ENCODE assay signal across 13 cellular contexts in genomic region chr10:31090894-31091607, GRCh38. TPM values are rescaled to one million over a fixed set of nuclear protein-coding genes. Genes with fewer than 3 reads are reported as not detected.
DNase-seq lines count a peak whose midpoint lies in the region; ATAC-seq, FAIRE-seq and TF ChIP-seq lines count a peak whose summit lies in the region.
"Had no signal": no experiment of that assay in that cellular context is flagged by ENCODE, and none has a peak within 500 bp of the region (broad histone marks: within the 10 kb centered on the region; RNA-seq: fewer than 3 reads in every experiment).

No MANE protein-coding gene starts in this region.

- H3K4ac ChIP-seq in IMR-90 (ENCODE audit: low read depth, low read length): 0 out of 2 replicates have a peak overlapping the region, but pooled peaks have one; percentile 15

- RAD21 ChIA-PET in GM12878 (lab: Charles Lee; ENCODE audit: unreplicated experiment): interaction anchor here (0.7 to 1.5 kb wide), 7 partner anchors 8 to 307 kb away, joined by 3 to 10 read pairs (median 5); partner anchors contain the start of gene ZNF438

- H3K79me2 ChIP-seq in GM12878 (ENCODE audit: control insufficient read depth, insufficient read depth, low read length) (no peaks in the 10 kb centered on the region), SK-N-SH (ENCODE audit: insufficient read depth) (no peaks in the 10 kb centered on the region)

- no peak overlapping the region for H2BK120ac ChIP-seq in IMR-90 (ENCODE audit: low read depth, low read length)

- no peaks in the 10 kb centered on the region for H3K9me1 ChIP-seq in IMR-90 (ENCODE audit: insufficient read depth, low read length)

- H3K9ac ChIP-seq in BLaER1 treated with 17β-estradiol and CSF1 and Interleukin-3, amounts not matched to agents 10 nM and 100 nM: no peak overlapping the region
- H3K9ac ChIP-seq in IMR-90 (ENCODE audit: low read depth, low read length) (no peak overlapping the region), GM12878 (ENCODE audit: control insufficient read depth, insufficient read depth, low read length) (no peak overlapping the region), SK-N-SH (no peak overlapping the region)

- TF ChIP-seq RAD21 in IMR-90 (IDR thresholded peaks at IDR 0.05; ENCODE audit: low read length) (no peak), GM12878 (IDR thresholded peaks at IDR 0.05; ENCODE audit: insufficient read depth, low read depth, low read length) (peak; percentile 26; the same call in 1 of the 2 replicates), SK-N-SH (IDR thresholded peaks at IDR 0.05; ENCODE audit: low read length) (no peak)

- no peak overlapping the region; the same call in 1 of the 2 replicates for H3K14ac ChIP-seq in IMR-90 (replicated peaks; ENCODE audit: low read depth, low read length)

- no peaks in the 10 kb centered on the region for H3K36me3 ChIP-seq in BLaER1 treated with 17β-estradiol and CSF1 and Interleukin-3, amounts not matched to agents 10 nM and 100 nM
- H3K36me3 ChIP-seq in IMR-90 (ENCODE audit: control insufficient read depth, insufficient read depth, low read length) (no peaks in the 10 kb centered on the region), GM12878 (ENCODE audit: control insufficient read depth in 2 of 2, insufficient read depth in 2 of 2, low read length in 1 of 2) (no peaks in the 10 kb centered on the region), SK-N-SH (replicated peaks in 1 of 2; ENCODE audit: control insufficient read depth in 1 of 2, insufficient read depth in 2 of 2, low read length in 1 of 2) (no peaks in the 10 kb centered on the region)

- H3F3A ChIP-seq in SK-N-SH (replicated peaks; ENCODE audit: insufficient read depth): no peaks in the 10 kb centered on the region

- no peak overlapping the region for H2AK9ac ChIP-seq in IMR-90 (replicated peaks; ENCODE audit: low read depth, low read length, poor library complexity)

- intact Hi-C loops in IMR-90 (cut with micrococcal nuclease) (no loop called here), GM12878 (cut with micrococcal nuclease; ENCODE audit: unreplicated experiment) (loop anchor here (5.0 kb wide), 2 partner anchors 309 to 354 kb away; no protein-coding TSS in a partner anchor), sciatic nerve (cut with DNase I) (no loop called here)

- H3K9me2 ChIP-seq in SK-N-SH: no peaks in the 10 kb centered on the region

- 0 out of 4 replicates have a peak overlapping the region, but pooled peaks of 1 of the 2 experiments have one; percentile 1 for H4K8ac ChIP-seq in IMR-90 (ENCODE audit: low read depth in 2 of 2, low read length in 2 of 2)

- H3K27ac ChIP-seq in BLaER1 treated with 17β-estradiol and CSF1 and Interleukin-3, amounts not matched to agents 10 nM and 100 nM: no peak overlapping the region
- H3K27ac ChIP-seq in IMR-90 (ENCODE audit: insufficient read depth, low read length): no peak overlapping the region
- no peak overlapping the region for H3K27ac ChIP-seq in GM12878 (ENCODE audit: control insufficient read depth, insufficient read depth)
- H3K27ac ChIP-seq in SK-N-SH (ENCODE audit: low read depth in 2 of 2, low read length in 1 of 2): no peak overlapping the region

- H3K4me3 ChIP-seq in BLaER1 treated with 17β-estradiol and CSF1 and Interleukin-3, amounts not matched to agents 10 nM and 100 nM: no peak overlapping the region
- H3K4me3 ChIP-seq in IMR-90 (ENCODE audit: insufficient read depth, low read depth, low read length) (no peak overlapping the region), GM12878 (no peak overlapping the region), SK-N-SH (ENCODE audit: low read depth in 2 of 2, low read length in 1 of 2) (no peak overlapping the region)

- no peak overlapping the region for H3K18ac ChIP-seq in IMR-90 (ENCODE audit: low read depth, low read length)

- peaks cover 0 to 26% (median 17%) of the 10 kb centered on the region in 10 experiments; a peak in 15 of 20 replicates for H3K4me1 ChIP-seq in BLaER1 treated with 17β-estradiol and CSF1 and Interleukin-3, amounts not matched to agents 10 nM and 100 nM
- H3K4me1 ChIP-seq in IMR-90 (ENCODE audit: control insufficient read depth, insufficient read depth, low read length) (no peaks in the 10 kb centered on the region), GM12878 (ENCODE audit: control insufficient read depth, insufficient read depth, low read length) (peaks cover 4% of the 10 kb centered on the region; the same call in 1 of the 2 replicates), SK-N-SH (ENCODE audit: control insufficient read depth in 1 of 2, insufficient read depth in 2 of 2, low read depth in 1 of 2, low read length in 1 of 2) (peaks cover 0 to 2% of the 10 kb centered on the region in 2 experiments; a peak in 1 of 4 replicates)

- no peaks in the 10 kb centered on the region for H3K27me3 ChIP-seq in BLaER1 treated with 17β-estradiol and CSF1 and Interleukin-3, amounts not matched to agents 10 nM and 100 nM
- H3K27me3 ChIP-seq in IMR-90 (ENCODE audit: control insufficient read depth, insufficient read depth, low read length) (no peaks in the 10 kb centered on the region), GM12878 (replicated peaks in 1 of 2; ENCODE audit: control insufficient read depth in 2 of 2, insufficient read depth in 2 of 2, low read length in 1 of 2) (no peaks in the 10 kb centered on the region), SK-N-SH (ENCODE audit: insufficient read depth) (no peaks in the 10 kb centered on the region)

- CTCF ChIA-PET in IMR-90 (lab: Yijun Ruan, JAX) (no interaction called here), GM12878 (lab: Yijun Ruan, JAX) (no interaction called here), SK-N-SH (lab: Yijun Ruan, JAX) (no interaction called here)

- H4K20me1 ChIP-seq in BLaER1 treated with 17β-estradiol and CSF1 and Interleukin-3, amounts not matched to agents 10 nM and 100 nM: no peaks in the 10 kb centered on the region
- H4K20me1 ChIP-seq in IMR-90 (ENCODE audit: insufficient read depth, low read length) (no peaks in the 10 kb centered on the region), GM12878 (ENCODE audit: control insufficient read depth, insufficient read depth) (no peaks in the 10 kb centered on the region), SK-N-SH (ENCODE audit: insufficient read depth) (no peaks in the 10 kb centered on the region)

- dilution Hi-C loops in IMR-90 (cut with HindIII; ENCODE audit: low sequenced_read_pairs, unreplicated experiment): no loop called here

- no peak overlapping the region for H3K56ac ChIP-seq in IMR-90 (ENCODE audit: extremely low read depth, insufficient read depth, low read length)

- H2BK5ac ChIP-seq in IMR-90 (ENCODE audit: low read depth, low read length, poor library complexity, severe bottlenecking): no peak overlapping the region

- in situ Hi-C loops in IMR-90 (cut with MboI; ENCODE audit: low sequenced_read_pairs): no loop called here
- in situ Hi-C loops in GM12878 (cut with MboI): no loop called here

- H2AK5ac ChIP-seq in IMR-90 (ENCODE audit: low read depth, low read length): peak overlapping the region; percentile 43; the same call in 1 of the 2 replicates

- BruUV-seq in IMR-90 (replicated peaks; lab: Mats Ljungman, UMichigan): no TSS peak
- BruUV-seq in GM12878 (replicated peaks; lab: Mats Ljungman, UMichigan): no TSS peak

- TF ChIP-seq POLR2A in IMR-90 (IDR thresholded peaks at IDR 0.05; ENCODE audit: low read depth, low read length): no peak
- no peak for TF ChIP-seq POLR2A in GM12878 (IDR thresholded peaks at IDR 0.05; ENCODE audit: low read depth, low read length)

- H3K9me3 ChIP-seq in BLaER1 treated with 17β-estradiol and CSF1 and Interleukin-3, amounts not matched to agents 10 nM and 100 nM (replicated peaks in 1 of 11): no peaks in the 10 kb centered on the region
- H3K9me3 ChIP-seq in IMR-90 (ENCODE audit: control insufficient read depth, insufficient read depth, low read length) (no peaks in the 10 kb centered on the region), GM12878 (replicated peaks; ENCODE audit: control insufficient read depth, insufficient read depth, low read length) (no peaks in the 10 kb centered on the region), SK-N-SH (no peaks in the 10 kb centered on the region)

- TF ChIP-seq EP300 in GM12878 (IDR thresholded peaks at IDR 0.05; ENCODE audit: borderline replicate concordance in 1 of 2, control insufficient read depth in 1 of 2, low read depth in 2 of 2, low read length in 2 of 2) (peak in 1 of 2 experiments; percentile 75; a peak in 1 of 4 replicates), SK-N-SH (IDR thresholded peaks at IDR 0.05; ENCODE audit: borderline replicate concordance in 1 of 2, low read depth in 1 of 2, low read length in 1 of 2) (no peak)

- peak overlapping the region in 8 of 11 experiments; percentile 5 to 71 (median 64); a peak in 16 of 22 replicates for H3K4me2 ChIP-seq in BLaER1 treated with 17β-estradiol and CSF1 and Interleukin-3, amounts not matched to agents 10 nM and 100 nM
- no peak overlapping the region for H3K4me2 ChIP-seq in IMR-90 (ENCODE audit: low read depth, low read length)
- H3K4me2 ChIP-seq in GM12878 (ENCODE audit: control insufficient read depth, insufficient read depth): peak overlapping the region; percentile 28; the same call in 1 of the 2 replicates
- no peak overlapping the region for H3K4me2 ChIP-seq in SK-N-SH

- no peak overlapping the region for H2AFZ ChIP-seq in IMR-90 (replicated peaks; ENCODE audit: low read length, poor library complexity)
- peak overlapping the region; percentile 32; the same call in 1 of the 2 replicates for H2AFZ ChIP-seq in GM12878 (ENCODE audit: control insufficient read depth, low read depth, low read length)
- no peak overlapping the region for H2AFZ ChIP-seq in SK-N-SH (ENCODE audit: low read depth)

- peak; percentile 49 for ATAC-seq in GM18858 (IDR thresholded peaks at IDR 0.05; ENCODE audit: unreplicated experiment)
- no peak for ATAC-seq in IMR-90 (ENCODE audit: low read depth)
- peak; percentile 96 for ATAC-seq in GM12878
- no peak for ATAC-seq in sciatic nerve

- H4K91ac ChIP-seq in IMR-90 (ENCODE audit: insufficient read depth, low read depth, low read length): no peak overlapping the region

- DNase-seq in IMR-90 (peak; percentile 51), GM12878 (ENCODE audit: low read depth, low spot score) (peak; percentile 84), SK-N-SH (no peak), pons (ENCODE audit: low spot score) (no peak), sciatic nerve (ENCODE audit: low spot score) (no peak)
- DNase-seq in effector CD4-positive, alpha-beta T cell: no peak
- DNase-seq: activated T-cell treated with anti-CD3 and anti-CD28 coated beads, Interleukin-2, amount 50 U/mL, for 1 hour; C1 segment of cervical spinal cord; foreskin melanocyte; NCI-H526 had no signal

- POLR2A ChIA-PET in IMR-90 (lab: Charles Lee; ENCODE audit: unreplicated experiment) (no interaction called here), GM12878 (lab: Charles Lee) (interaction anchor here (1.1 kb wide), 1 partner anchor 616 kb away, joined by 3 read pairs; no protein-coding TSS in a partner anchor), SK-N-SH (lab: Yijun Ruan, JAX) (no interaction called here)

- H2BK20ac ChIP-seq in IMR-90 (ENCODE audit: low read depth, low read length): no peak overlapping the region

- SMC1A ChIA-PET in GM12878 (lab: Charles Lee; ENCODE audit: uncharacterized antibody, unreplicated experiment): interaction anchor here (0.9 to 5.0 kb wide), 6 partner anchors 9 to 306 kb away, joined by 3 to 41 read pairs (median 4); no protein-coding TSS in a partner anchor

- TF ChIP-seq CTCF in IMR-90 (conservative IDR thresholded peaks at IDR 0.05; ENCODE audit: low read depth, low read length): no peak
- no peak for TF ChIP-seq CTCF in GM12878 (IDR thresholded peaks at IDR 0.05 in 2 of 3, conservative IDR thresholded peaks at IDR 0.05 in 1 of 3; ENCODE audit: control insufficient read depth in 2 of 3, extremely low read depth in 1 of 3, insufficient read depth in 1 of 3, low read depth in 3 of 3, low read length in 3 of 3)
- TF ChIP-seq CTCF in SK-N-SH (IDR thresholded peaks at IDR 0.05): no peak

- H3K23ac ChIP-seq in IMR-90 (ENCODE audit: low read depth, low read length): no peak overlapping the region

- H2BK15ac ChIP-seq in IMR-90 (ENCODE audit: low read depth, low read length): no peak overlapping the region

- no peak overlapping the region; the same call in 1 of the 2 replicates for H4K5ac ChIP-seq in IMR-90 (ENCODE audit: low read depth, low read length)

- H3K79me1 ChIP-seq in IMR-90 (ENCODE audit: low read depth in 1 of 2, low read length in 2 of 2): no peaks in the 10 kb centered on the region

- no CpG with 5 or more reads among the region's 4 CpGs for WGBS in IMR-90 (ENCODE audit: extremely low coverage in 2 of 2, insufficient read length in 1 of 2), 2 experiments
- WGBS in GM12878 (ENCODE audit: insufficient coverage, insufficient replicate concordance, low lambda C conversion rate, missing lambda C conversion rate): 32% methylated on average over 4 of the region's 4 CpGs
- 86% methylated on average over 4 of the region's 4 CpGs for WGBS in SK-N-SH (ENCODE audit: low lambda C conversion rate)

- FAIRE-seq in GM12878 (lab: Jason Lieb, UNC): no peak
- FAIRE-seq: colon had no signal

RNA-seq across cellular contexts. Expression of gene ZNF438, which starts 59.4 kb away (rescaled TPM):
- total RNA-seq in IMR-90 (2012; rRNA removed) (2.8 and 2.9 TPM in 2 replicates), GM12878 (2014; rRNA removed) (1.5 and 1.6 TPM in 2 replicates), GM12878 (2014; rRNA removed; fragmentation: Illumina TruSeq; extraction: Trizol) (2.3 and 2.4 TPM in 2 replicates), GM12878 (2021) (1.2 and 1.8 TPM in 2 replicates), sciatic nerve (15.3 TPM)
- polyA plus RNA-seq in IMR-90 (2012; rRNA removed) (1.8 TPM in 2 replicates), GM12878 (2011; rRNA removed) (4.9 and 5.2 TPM in 2 replicates), GM12878 (2014; fragmentation: Illumina TruSeq; extraction: Trizol) (2.5 and 2.8 TPM in 2 replicates), GM12878 (2014; fragmentation: Nextera tagmentation; extraction: Ambion mirVana) (under 1 TPM; 0.93 to 0.99 TPM), GM12878 (2014; rRNA removed) (1.2 and 1.5 TPM in 2 replicates), GM12878 (2016; fragmentation: Nextera tagmentation; extraction: Ambion mirVana) (1 to 10 TPM; 2.4 TPM), SK-N-SH (2012; rRNA removed) (2.1 and 2.5 TPM in 2 replicates)
- 0.75 and 0.88 TPM in 2 replicates for polyA plus RNA-seq in IMR-90 (2012; cell fraction: cytosol; rRNA removed)
- polyA plus RNA-seq in IMR-90 (2012; cell fraction: nucleus; rRNA removed; ENCODE audit: low replicate concordance): 1.1 and 4.6 TPM in 2 replicates
- 11.2 and 11.7 TPM in 2 replicates for total RNA-seq in GM12878 (2013; cell fraction: nucleolus; rRNA removed)
- 0.84 TPM for polyA plus RNA-seq in GM12878 (2011; ENCODE audit: low read depth)
- polyA plus RNA-seq in GM12878 (2011; cell fraction: cytosol; rRNA removed): 3.1 and 3.3 TPM in 2 replicates
- polyA plus RNA-seq in GM12878 (2011; cell fraction: nucleus; rRNA removed): 5.5 and 8.3 TPM in 2 replicates
- polyA plus RNA-seq in GM12878 (2012): 1.1 and 1.8 TPM in 2 replicates
- polyA minus RNA-seq in GM12878 (2011; rRNA and poly(A)+ RNA removed): 7.8 and 9.3 TPM in 2 replicates
- 1.7 and 2.7 TPM in 2 replicates for polyA minus RNA-seq in GM12878 (2011; cell fraction: cytosol; rRNA and poly(A)+ RNA removed)
- polyA minus RNA-seq in GM12878 (2011; cell fraction: nucleus; rRNA and poly(A)+ RNA removed): 4.6 and 7.2 TPM in 2 replicates
- polyA plus RNA-seq in SK-N-SH (2012; cell fraction: cytosol; rRNA removed): 2.4 and 2.6 TPM in 2 replicates
- 2.1 and 3.4 TPM in 2 replicates for polyA plus RNA-seq in SK-N-SH (2012; cell fraction: nucleus; rRNA removed)

Comparison
In these comparisons a context has a peak if more than half of its experiments do, and no peak if none do; other contexts are left out.
1. H3K4me2 ChIP-seq: peak in BLaER1 treated with 17β-estradiol and CSF1 and Interleukin-3, amounts not matched to agents 10 nM and 100 nM (8 of 11) and GM12878 (single experiment); none in IMR-90 (single experiment) and SK-N-SH (single experiment).
2. ATAC-seq: peak in GM18858 (single experiment) and GM12878 (single experiment); none in IMR-90 (single experiment) and sciatic nerve (single experiment).
3. DNase-seq: peak in IMR-90 (single experiment) and GM12878 (single experiment); none in SK-N-SH (single experiment), pons (single experiment), effector CD4-positive, alpha-beta T cell (single experiment) and sciatic nerve (single experiment).